Comparison of ENCODE assay signal across 27 cellular contexts in the genomic region with DNA sequence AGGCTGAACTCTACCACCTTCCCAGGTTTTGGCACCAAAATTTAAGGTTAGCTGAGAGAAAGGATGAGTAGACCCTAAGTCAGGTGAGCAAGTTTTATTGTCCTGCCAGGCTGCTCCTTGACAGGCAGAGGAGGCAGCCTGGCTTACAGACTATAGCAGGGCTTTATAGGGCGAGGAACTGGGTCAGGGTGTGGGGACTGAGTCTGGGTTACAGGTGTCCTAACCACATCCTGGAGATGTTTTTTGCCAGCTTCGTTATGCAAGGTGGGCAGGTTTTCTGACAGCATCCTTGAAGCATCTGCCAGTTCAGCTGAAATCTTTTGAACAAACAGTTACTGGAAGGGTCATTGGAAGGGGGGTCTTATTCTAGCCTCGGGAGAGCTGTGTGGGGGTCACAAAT.
DNase-seq lines count a peak whose midpoint lies in the region; ATAC-seq and TF ChIP-seq lines count a peak whose summit lies in the region.
"Had no signal": no experiment of that assay in that cellular context is flagged by ENCODE, and none has a peak within 500 bp of the region (broad histone marks: within the 10 kb centered on the region; RNA-seq: fewer than 3 reads in every experiment).

No MANE protein-coding gene starts in this region.

- TF ChIP-seq CTCF in DND-41 (IDR thresholded peaks at IDR 0.05; ENCODE audit: borderline replicate concordance, extremely low read depth, low read length, poor library complexity, severe bottlenecking) (no peak), tibial nerve (IDR thresholded peaks at IDR 0.05) (no peak)

- H3K36me3 ChIP-seq in DND-41 (ENCODE audit: insufficient read depth, low read length) (no peaks in the 10 kb centered on the region), tibial nerve (no peaks in the 10 kb centered on the region)
- H3K36me3 ChIP-seq: Peyer's patch had no signal

- H3K27ac Mint-ChIP-seq in activated T-helper 17 cell treated with anti-CD3 and anti-CD28 coated beads, Interleukin-2, amount 50 U/mL, for 72 hours = no peak overlapping the region
- H3K27ac Mint-ChIP-seq in stimulated activated effector memory CD8-positive, alpha-beta T cell treated with anti-CD3 and anti-CD28 coated beads, Interleukin-12 subunit alpha, Interleukin-12 subunit beta, amount 100 ng/mL, for 72 hours = peak overlapping the region; percentile 99
- H3K27ac Mint-ChIP-seq: B cell, GM23338, H9 had no signal

- H3K27me3 ChIP-seq in DND-41 (ENCODE audit: insufficient read depth, low read length, poor library complexity) (no peaks in the 10 kb centered on the region), tibial nerve (no peaks in the 10 kb centered on the region)
- H3K27me3 ChIP-seq: Peyer's patch had no signal

- peak; percentile 66 for ATAC-seq in DND-41 (ENCODE audit: insufficient read depth, low read depth)
- ATAC-seq in activated T-helper 17 cell treated with anti-CD3 and anti-CD28 coated beads, Interleukin-2, amount 50 U/mL, for 72 hours (replicated peaks) = no peak
- ATAC-seq in stimulated activated effector memory CD8-positive, alpha-beta T cell treated with anti-CD3 and anti-CD28 coated beads, Interleukin-12 subunit alpha, Interleukin-12 subunit beta, amount 100 ng/mL, for 72 hours = peak; percentile 82
- ATAC-seq: GM23338, HepG2, K562 had no signal

- no peak overlapping the region for H2AFZ ChIP-seq in DND-41 (ENCODE audit: low read depth, low read length)
- H2AFZ ChIP-seq: GM23338 had no signal

- H3K9ac ChIP-seq in DND-41 (ENCODE audit: low read depth, low read length) = no peak overlapping the region

- H3K4me3 Mint-ChIP-seq in activated T-helper 17 cell treated with anti-CD3 and anti-CD28 coated beads, Interleukin-2, amount 50 U/mL, for 72 hours = peak overlapping the region; percentile 10
- H3K4me3 Mint-ChIP-seq in stimulated activated effector memory CD8-positive, alpha-beta T cell treated with anti-CD3 and anti-CD28 coated beads, Interleukin-12 subunit alpha, Interleukin-12 subunit beta, amount 100 ng/mL, for 72 hours = peak overlapping the region; percentile 56
- H3K4me3 Mint-ChIP-seq: B cell, GM23338, H9 had no signal

- H3K9me3 ChIP-seq in DND-41 (ENCODE audit: insufficient read depth, low read length, severe bottlenecking) = peaks cover 10% of the 10 kb centered on the region
- no peaks in the 10 kb centered on the region for H3K9me3 ChIP-seq in tibial nerve

- H3K4me3 ChIP-seq in DND-41 (ENCODE audit: low read depth in 1 of 2, low read length in 2 of 2) (no peak overlapping the region), tibial nerve (no peak overlapping the region)
- H3K4me3 ChIP-seq: GM23338, K562, Peyer's patch, SK-N-MC had no signal

- H3K4me2 ChIP-seq in DND-41 (ENCODE audit: insufficient read depth, low read length) = no peak overlapping the region
- H3K4me2 ChIP-seq: GM23338 had no signal

- H3K9me3 Mint-ChIP-seq in activated T-helper 17 cell treated with anti-CD3 and anti-CD28 coated beads, Interleukin-2, amount 50 U/mL, for 72 hours = peaks cover 34% of the 10 kb centered on the region
- peaks cover 25% of the 10 kb centered on the region for H3K9me3 Mint-ChIP-seq in stimulated activated effector memory CD8-positive, alpha-beta T cell treated with anti-CD3 and anti-CD28 coated beads, Interleukin-12 subunit alpha, Interleukin-12 subunit beta, amount 100 ng/mL, for 72 hours

- no peaks in the 10 kb centered on the region for H3K79me2 ChIP-seq in DND-41 (ENCODE audit: insufficient read depth, low read length)

- peaks cover 4% of the 10 kb centered on the region for H3K4me1 Mint-ChIP-seq in activated T-helper 17 cell treated with anti-CD3 and anti-CD28 coated beads, Interleukin-2, amount 50 U/mL, for 72 hours
- H3K4me1 Mint-ChIP-seq in stimulated activated effector memory CD8-positive, alpha-beta T cell treated with anti-CD3 and anti-CD28 coated beads, Interleukin-12 subunit alpha, Interleukin-12 subunit beta, amount 100 ng/mL, for 72 hours = peaks cover 50% of the 10 kb centered on the region
- H3K4me1 Mint-ChIP-seq: B cell, GM23338, H9 had no signal

- H3K4me1 ChIP-seq in DND-41 (ENCODE audit: insufficient read depth, low read length) = no peaks in the 10 kb centered on the region
- H3K4me1 ChIP-seq in tibial nerve = no peaks in the 10 kb centered on the region
- H3K4me1 ChIP-seq: Peyer's patch had no signal

- H3K27ac ChIP-seq in DND-41 (ENCODE audit: low read length) (no peak overlapping the region), tibial nerve (no peak overlapping the region)
- H3K27ac ChIP-seq: 22Rv1, C4-2B, Peyer's patch, SK-N-MC had no signal

- WGBS in tibial nerve, 2 donors = 65 to 72% methylated on average over 3 of the region's 3 CpGs

- DNase-seq in NK-92 treated with Interleukin-12 subunit alpha and Interleukin-12 subunit beta, amount 100 ng/mL, for 24 hours (lab: John Stamatoyannopoulos, UW) = peak; percentile 13
- DNase-seq in NK-92 (lab: John Stamatoyannopoulos, UW; ENCODE audit: unreplicated experiment) (no peak), DND-41 (peak; percentile 15), tibial nerve (ENCODE audit: low spot score in 2 of 2) (no peak)
- DNase-seq in stimulated activated effector memory CD8-positive, alpha-beta T cell treated with anti-CD3 and anti-CD28 coated beads, Interleukin-12 subunit alpha, Interleukin-12 subunit beta, amount 100 ng/mL, for 72 hours (ENCODE audit: low spot score in 2 of 2) = no peak
- DNase-seq in activated CD4-positive, CD25-positive, alpha-beta regulatory T cell (lab: John Stamatoyannopoulos, UW) = no peak
- no peak for DNase-seq in stimulated activated CD4-positive, alpha-beta T cell treated with anti-CD3 and anti-CD28 coated beads, Interleukin-4, amount 100 ng/mL, for 1 hour
- DNase-seq: H9, Kasumi-1, NCI-H1105 treated with DMSO at 0.1 percent for 48 hours, NCI-H146, NCI-H1930, NCI-H2107, NCI-H446, NCI-H524 treated with DMSO at 0.1 percent for 48 hours, NCI-H82, OCI-M1, Peyer's patch, SIG-M5 had no signal

- no peak for TF ChIP-seq EP300 in tibial nerve (IDR thresholded peaks at IDR 0.05)

- no peaks in the 10 kb centered on the region for H3K27me3 Mint-ChIP-seq in activated T-helper 17 cell treated with anti-CD3 and anti-CD28 coated beads, Interleukin-2, amount 50 U/mL, for 72 hours
- H3K27me3 Mint-ChIP-seq: B cell had no signal

- H4K20me1 ChIP-seq in DND-41 (ENCODE audit: insufficient read depth, low read length) = no peaks in the 10 kb centered on the region

- no peak for TF ChIP-seq POLR2A in tibial nerve (IDR thresholded peaks at IDR 0.05)

- peaks cover 6% of the 10 kb centered on the region for H3K36me3 Mint-ChIP-seq in activated T-helper 17 cell treated with anti-CD3 and anti-CD28 coated beads, Interleukin-2, amount 50 U/mL, for 72 hours (ENCODE audit: low read depth)
- peaks cover 52% of the 10 kb centered on the region for H3K36me3 Mint-ChIP-seq in stimulated activated effector memory CD8-positive, alpha-beta T cell treated with anti-CD3 and anti-CD28 coated beads, Interleukin-12 subunit alpha, Interleukin-12 subunit beta, amount 100 ng/mL, for 72 hours

Comparison
In these comparisons a context has a peak if more than half of its experiments do, and no peak if none do; other contexts are left out.
1. DNase-seq: peak in NK-92 treated with Interleukin-12 subunit alpha and Interleukin-12 subunit beta, amount 100 ng/mL, for 24 hours (single experiment) and DND-41 (single experiment); none in NK-92 (single experiment), stimulated activated effector memory CD8-positive, alpha-beta T cell treated with anti-CD3 and anti-CD28 coated beads, Interleukin-12 subunit alpha, Interleukin-12 subunit beta, amount 100 ng/mL, for 72 hours (0 of 2), tibial nerve (0 of 2), activated CD4-positive, CD25-positive, alpha-beta regulatory T cell (0 of 4) and stimulated activated CD4-positive, alpha-beta T cell treated with anti-CD3 and anti-CD28 coated beads, Interleukin-4, amount 100 ng/mL, for 1 hour (single experiment).